ENCODE assay signal across 24 cellular contexts in the genomic region with DNA sequence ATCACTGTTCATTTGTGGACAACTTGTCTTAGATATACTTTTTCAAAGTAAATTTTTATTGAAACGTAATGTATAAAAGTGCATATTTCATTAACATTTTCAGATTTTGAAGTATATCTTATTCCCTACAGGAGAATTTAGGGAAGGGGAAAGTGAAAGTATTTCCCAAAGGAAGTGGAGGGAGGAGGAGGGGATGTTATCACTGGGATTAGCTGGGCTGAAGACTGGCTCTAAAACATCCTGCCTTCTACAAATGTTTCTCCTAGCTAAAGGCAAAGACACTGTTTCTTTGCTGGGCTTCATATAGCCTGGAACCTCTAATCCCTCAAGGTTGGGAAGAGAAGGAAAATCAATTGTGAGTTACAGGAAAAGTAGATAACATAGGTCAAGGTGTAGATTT. TPM values are rescaled to one million over a fixed set of nuclear protein-coding genes. Genes with fewer than 3 reads are reported as not detected.
DNase-seq lines count a peak whose midpoint lies in the region; ATAC-seq, FAIRE-seq and TF ChIP-seq lines count a peak whose summit lies in the region.
"Had no signal": no experiment of that assay in that cellular context is flagged by ENCODE, and none has a peak within 500 bp of the region (broad histone marks: within the 10 kb centered on the region; RNA-seq: fewer than 3 reads in every experiment).

No MANE protein-coding gene starts in this region.

- H3K79me2 ChIP-seq in ACC112 (ENCODE audit: control insufficient read depth, insufficient read depth, low read length, unreplicated experiment), result no peaks in the 10 kb centered on the region
- no peaks in the 10 kb centered on the region for H3K79me2 ChIP-seq in fibroblast of lung (ENCODE audit: control insufficient read depth, insufficient read depth, low read length)

- H4K20me1 ChIP-seq in fibroblast of lung (ENCODE audit: control insufficient read depth, extremely low read depth, insufficient read depth, low read length), result no peaks in the 10 kb centered on the region

- TF ChIP-seq CTCF in fibroblast of lung (conservative IDR thresholded peaks at IDR 0.05 in 1 of 2, IDR thresholded peaks at IDR 0.05 in 1 of 2; ENCODE audit: low read depth in 1 of 2, low read length in 2 of 2) (no peak), BE2C (IDR thresholded peaks at IDR 0.05; ENCODE audit: low read depth, low read length) (no peak)

- no peak overlapping the region for H3K9ac ChIP-seq in fibroblast of lung (ENCODE audit: insufficient read depth, low read length)

- TF ChIP-seq POLR2A in H54 (IDR thresholded peaks at IDR 0.05; ENCODE audit: low read depth, low read length), result no peak

- no peak for DNase-seq in H54 (ENCODE audit: insufficient read length, low spot score)
- no peak for DNase-seq in fibroblast of lung (ENCODE audit: low read depth in 2 of 2)
- peak; percentile 29 to 42 for DNase-seq in lung microvascular endothelial cell (ENCODE audit: low read depth in 2 of 2)
- no peak for DNase-seq in BE2C
- DNase-seq in NCI-H1092 treated with DMSO at 0.1 percent for 48 hours (lab: John Stamatoyannopoulos, UW), result no peak
- DNase-seq in NCI-H1105 treated with DMSO at 0.1 percent for 48 hours (lab: John Stamatoyannopoulos, UW), result no peak
- DNase-seq: activated CD4-positive, alpha-beta T cell treated with anti-CD3 and anti-CD28 coated beads for 48 hours; activated T-cell treated with anti-CD3 and anti-CD28 coated beads, Interleukin-2, amount 50 U/mL, for 4 hours; gastrocnemius medialis; HFFc6; hypothalamus; KBM-7; NCI-H146; NCI-H2171; NCI-H524; NK-92 treated with Interleukin-12 subunit alpha and Interleukin-12 subunit beta, amount 100 ng/mL, for 24 hours; stimulated activated CD4-positive, alpha-beta T cell treated with anti-CD3 and anti-CD28 coated beads, Interleukin-4, amount 100 ng/mL, for 24 hours; stimulated activated naive CD4-positive, alpha-beta T cell; T-helper 2 cell; uterus had no signal

- H3K27me3 ChIP-seq in ACC112 (ENCODE audit: insufficient read depth, low read length), result no peaks in the 10 kb centered on the region
- no peaks in the 10 kb centered on the region for H3K27me3 ChIP-seq in fibroblast of lung (ENCODE audit: control insufficient read depth, insufficient read depth, low read length)
- H3K27me3 ChIP-seq in BE2C, result peaks cover 83% of the 10 kb centered on the region
- H3K27me3 ChIP-seq: gastrocnemius medialis, uterus had no signal

- H3K27ac ChIP-seq in ACC112 (ENCODE audit: low read depth, low read length), result no peak overlapping the region
- no peak overlapping the region for H3K27ac ChIP-seq in fibroblast of lung (ENCODE audit: insufficient read depth, low read length)
- H3K27ac ChIP-seq: C4-2B, epithelial cell of prostate, gastrocnemius medialis had no signal

- H2AFZ ChIP-seq in ACC112 (ENCODE audit: low read length, unreplicated experiment) (peak overlapping the region; percentile 70), fibroblast of lung (ENCODE audit: low read length) (peak overlapping the region; percentile 56)

- FAIRE-seq in H54 (lab: Jason Lieb, UNC), result peak; percentile 77

- no peak for ATAC-seq in GM19452 (IDR thresholded peaks at IDR 0.05; ENCODE audit: unreplicated experiment)
- ATAC-seq: activated T-cell treated with anti-CD3 and anti-CD28 coated beads, Interleukin-2, amount 50 U/mL, for 4 hours; gastrocnemius medialis had no signal

- peaks cover 8% of the 10 kb centered on the region for H3K4me1 ChIP-seq in ACC112 (ENCODE audit: control insufficient read depth, insufficient read depth, low read length, unreplicated experiment)
- peaks cover 5% of the 10 kb centered on the region for H3K4me1 ChIP-seq in fibroblast of lung (ENCODE audit: control insufficient read depth, extremely low read depth, insufficient read depth, low read length)
- H3K4me1 ChIP-seq in BE2C, result no peaks in the 10 kb centered on the region
- H3K4me1 ChIP-seq: gastrocnemius medialis, uterus had no signal

- peak overlapping the region; percentile 58 for H3K4me2 ChIP-seq in fibroblast of lung (ENCODE audit: extremely low read depth, insufficient read depth, low read length)

- H3K9me3 ChIP-seq in fibroblast of lung (ENCODE audit: control insufficient read depth, insufficient read depth, low read depth, low read length), result no peaks in the 10 kb centered on the region
- no peaks in the 10 kb centered on the region for H3K9me3 ChIP-seq in BE2C
- H3K9me3 ChIP-seq: gastrocnemius medialis, uterus had no signal

- H3K36me3 ChIP-seq in ACC112 (ENCODE audit: insufficient read depth, low read length) (no peaks in the 10 kb centered on the region), fibroblast of lung (ENCODE audit: control insufficient read depth, insufficient read depth, low read length) (no peaks in the 10 kb centered on the region), BE2C (no peaks in the 10 kb centered on the region)
- H3K36me3 ChIP-seq: gastrocnemius medialis, uterus had no signal

- H3K4me3 ChIP-seq in ACC112 (ENCODE audit: low read depth, low read length) (peak overlapping the region; percentile 19), fibroblast of lung (replicated peaks in 1 of 4; ENCODE audit: control extremely low read depth in 1 of 4, insufficient read depth in 1 of 4, low read depth in 3 of 4, low read length in 4 of 4) (no peak overlapping the region), BE2C (ENCODE audit: low read depth, low read length) (no peak overlapping the region)
- H3K4me3 ChIP-seq: gastrocnemius medialis, uterus had no signal

RNA-seq across cellular contexts. Expression of a gene that starts 7.1 kb away (rescaled TPM):
- total RNA-seq in fibroblast of lung (22.3 and 23.0 TPM in 2 replicates), lung microvascular endothelial cell (13.1 and 18.8 TPM in 2 replicates)
- 7.4 and 9.6 TPM in 2 replicates for polyA plus RNA-seq in fibroblast of lung
- polyA plus RNA-seq in fibroblast of lung (2012), result 7.7 and 10.0 TPM in 2 replicates
- 3.6 and 4.4 TPM in 2 replicates for polyA minus RNA-seq in fibroblast of lung (ENCODE audit: low replicate concordance)
- polyA plus RNA-seq in BE2C (2012; ENCODE audit: insufficient read depth, insufficient read length, low read depth), result 6.4 TPM

RNA-seq across cellular contexts. Expression of a gene that starts 56.6 kb away (rescaled TPM):
- total RNA-seq in fibroblast of lung, result 201 and 211 TPM in 2 replicates
- polyA plus RNA-seq in fibroblast of lung, result 44.3 and 45.0 TPM in 2 replicates
- polyA plus RNA-seq in fibroblast of lung (2012), result 102 and 136 TPM in 2 replicates
- 69.7 and 208 TPM in 2 replicates for polyA minus RNA-seq in fibroblast of lung (ENCODE audit: low replicate concordance)
- 0.99 and 2.4 TPM in 2 replicates for total RNA-seq in lung microvascular endothelial cell
- polyA plus RNA-seq in BE2C (2012; ENCODE audit: insufficient read depth, insufficient read length, low read depth), result 436 TPM

Comparison
In these comparisons a context has a peak if more than half of its experiments do, and no peak if none do; other contexts are left out.
1. DNase-seq: peak in lung microvascular endothelial cell (2 of 2); none in H54 (single experiment), fibroblast of lung (0 of 2), BE2C (single experiment), NCI-H1092 treated with DMSO at 0.1 percent for 48 hours (single experiment) and NCI-H1105 treated with DMSO at 0.1 percent for 48 hours (single experiment).
2. RNA of a gene that starts 56.6 kb away (total RNA-seq): 201 to 211 TPM in fibroblast of lung; 0.99 to 2.4 TPM in lung microvascular endothelial cell; every median in the first group is over 10 times any median in the second.